ENCODE assay signal across 9 cellular contexts in the genomic region with DNA sequence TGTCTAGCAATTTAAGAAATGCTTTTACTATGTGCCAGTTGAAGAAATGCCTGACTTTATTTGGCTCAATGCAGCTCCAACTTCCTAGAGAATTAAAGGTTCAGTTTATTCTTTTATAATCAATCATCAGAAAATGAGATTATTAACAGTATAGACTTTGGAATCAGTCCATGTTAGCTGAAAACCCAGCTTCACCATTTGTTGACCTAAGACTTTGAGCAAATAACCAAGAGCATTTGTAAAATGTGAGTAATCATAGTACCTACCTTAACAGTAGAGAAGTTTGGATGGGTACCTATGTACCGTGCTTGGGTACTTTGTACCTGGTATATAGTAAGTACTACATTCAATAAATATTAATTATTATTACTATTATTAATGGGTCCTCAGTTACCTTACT.
"Had no signal": no experiment of that assay in that cellular context is flagged by ENCODE, and none has a peak within 500 bp of the region (broad histone marks: within the 10 kb centered on the region; RNA-seq: fewer than 3 reads in every experiment).

No MANE protein-coding gene starts in this region.

- H3K4me3 ChIP-seq: GM23248, HAP-1, K562 had no signal

- H3K27ac ChIP-seq: GM23248, HL-60 had no signal

- ATAC-seq: HCT116, K562 had no signal

- H3K36me3 ChIP-seq: HAP-1 had no signal

- DNase-seq: GM23248, GOT3, H7, HFFc6, IMR-90 had no signal

- H2AFZ ChIP-seq: GM23248 had no signal

- H3K4me3 Mint-ChIP-seq: HFFc6 had no signal

- H3K9me3 ChIP-seq: HAP-1 had no signal

- H3K9ac ChIP-seq: GM23248 had no signal

- H3K4me1 ChIP-seq: HAP-1 had no signal

- FAIRE-seq: K562 had no signal

- H3K27ac Mint-ChIP-seq: HFFc6 had no signal
